11 cellular contexts compared by ENCODE assay signal in the genomic region with DNA sequence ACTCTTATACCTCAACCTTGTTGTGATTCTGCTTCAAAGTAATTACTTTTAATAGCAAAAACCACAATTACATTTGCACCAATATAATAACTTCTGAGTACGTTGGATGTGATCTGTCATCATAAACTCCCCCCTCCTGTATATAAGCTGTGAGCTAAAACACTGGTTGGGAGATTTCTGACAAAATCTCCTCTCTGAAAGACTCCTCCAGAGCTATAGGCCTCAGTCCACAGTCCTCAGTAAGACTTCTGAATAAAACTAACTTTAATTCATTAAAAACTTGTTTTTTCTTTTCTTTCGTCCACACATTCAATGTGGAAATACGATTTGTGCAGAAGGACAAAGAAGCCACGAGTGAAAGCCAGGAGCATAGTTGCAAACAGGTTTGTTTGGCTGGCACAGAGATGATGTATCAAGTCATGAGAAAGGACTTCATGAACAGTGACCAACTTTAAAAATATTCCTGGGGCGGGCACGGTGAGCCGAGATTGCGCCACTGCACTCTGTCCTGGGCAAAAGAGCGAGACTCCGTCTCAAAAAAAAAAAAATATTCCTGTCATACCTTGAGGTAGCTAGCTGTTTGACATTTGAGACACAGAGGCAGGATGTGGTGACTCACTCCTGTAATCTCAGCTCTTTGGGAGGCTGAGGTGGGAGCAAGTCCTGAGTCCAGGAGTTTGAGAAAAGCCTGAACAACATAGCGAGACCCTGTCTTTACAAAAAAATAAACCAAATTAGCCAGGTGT.
DNase-seq lines count a peak whose midpoint lies in the region; ATAC-seq and TF ChIP-seq lines count a peak whose summit lies in the region.
"Had no signal": no experiment of that assay in that cellular context is flagged by ENCODE, and none has a peak within 500 bp of the region (broad histone marks: within the 10 kb centered on the region; RNA-seq: fewer than 3 reads in every experiment).

No MANE protein-coding gene starts in this region.

- H3K27ac ChIP-seq in ACC112 (ENCODE audit: low read depth, low read length): peak overlapping the region; percentile 61
- H3K27ac ChIP-seq: pancreas had no signal

- TF ChIP-seq CTCF in HFFc6 (IDR thresholded peaks at IDR 0.05) (no peak), fibroblast of the aortic adventitia (IDR thresholded peaks at IDR 0.05; ENCODE audit: insufficient read depth, low read length) (no peak)

- DNase-seq in HFFc6 (peak; percentile 42), T-cell (no peak), fibroblast of the aortic adventitia (ENCODE audit: low read depth) (peak; percentile 38), left colon (no peak), SHP77 treated with DMSO at 0.1 percent for 48 hours (lab: John Stamatoyannopoulos, UW) (no peak)
- DNase-seq: NCI-H446, pancreas had no signal

- H3K36me3 Mint-ChIP-seq in HFFc6 (ENCODE audit: low read depth): 0 out of 2 replicates have a peak, but pooled peaks cover 9% of the 10 kb centered on the region
- H3K36me3 Mint-ChIP-seq in T-cell: no peaks in the 10 kb centered on the region
- H3K36me3 Mint-ChIP-seq: stimulated activated memory B cell treated with anti-CD40 and anti-IgM and Interleukin-4, amounts not matched to agents 10 μg/mL and 1 μg/mL and 100 μg/mL, for 72 hours had no signal

- no peaks in the 10 kb centered on the region for H3K36me3 ChIP-seq in ACC112 (ENCODE audit: insufficient read depth, low read length)
- H3K36me3 ChIP-seq: pancreas had no signal

- peak overlapping the region; percentile 15 for H2AFZ ChIP-seq in ACC112 (ENCODE audit: low read length, unreplicated experiment)

- ATAC-seq in T-cell (replicated peaks in 1 of 4): peak in 3 of 4 experiments; percentile 50 to 66 (median 59)
- no peak for ATAC-seq in left colon
- ATAC-seq in GM18858 (IDR thresholded peaks at IDR 0.05; ENCODE audit: unreplicated experiment): no peak
- ATAC-seq in GM18502 (IDR thresholded peaks at IDR 0.05; ENCODE audit: poor library complexity, unreplicated experiment): no peak
- ATAC-seq: pancreas; stimulated activated memory B cell treated with anti-CD40 and anti-IgM and Interleukin-4, amounts not matched to agents 10 μg/mL and 1 μg/mL and 100 μg/mL, for 72 hours had no signal

- H3K27me3 ChIP-seq in ACC112 (ENCODE audit: insufficient read depth, low read length): no peaks in the 10 kb centered on the region
- H3K27me3 ChIP-seq: pancreas had no signal

- H3K4me1 Mint-ChIP-seq in HFFc6 (ENCODE audit: low read depth) (peaks cover 39% of the 10 kb centered on the region), T-cell (peaks cover 0 to 3% (median under 1%) of the 10 kb centered on the region in 3 donors)

- peaks cover 9% of the 10 kb centered on the region for H3K4me1 ChIP-seq in ACC112 (ENCODE audit: control insufficient read depth, insufficient read depth, low read length, unreplicated experiment)
- H3K4me1 ChIP-seq: pancreas had no signal

- no peak overlapping the region; the same call in 1 of the 2 replicates for H3K4me3 Mint-ChIP-seq in HFFc6
- H3K4me3 Mint-ChIP-seq in T-cell: no peak overlapping the region
- H3K4me3 Mint-ChIP-seq: stimulated activated memory B cell treated with anti-CD40 and anti-IgM and Interleukin-4, amounts not matched to agents 10 μg/mL and 1 μg/mL and 100 μg/mL, for 72 hours had no signal

- POLR2A ChIA-PET in T-cell (lab: Charles Lee): interaction anchor here (0.7 kb wide), 2 partner anchors 9 to 941 kb away, joined by 3 read pairs; no protein-coding TSS in a partner anchor

- intact Hi-C loops in left colon (cut with DNase I, micrococcal nuclease): no loop called here

- CTCF ChIA-PET in T-cell (lab: Charles Lee): interaction anchor here in 1 of 2 donors (0.6 to 0.7 kb wide), 2 partner anchors 13 to 172 kb away, joined by 3 to 4 read pairs; no protein-coding TSS in a partner anchor

- H3K79me2 ChIP-seq in ACC112 (ENCODE audit: control insufficient read depth, insufficient read depth, low read length, unreplicated experiment): no peaks in the 10 kb centered on the region

- H3K27me3 Mint-ChIP-seq in HFFc6 (ENCODE audit: insufficient read depth) (peaks cover 3% of the 10 kb centered on the region; the same call in 1 of the 2 replicates), T-cell (no peaks in the 10 kb centered on the region)
- H3K27me3 Mint-ChIP-seq: stimulated activated memory B cell treated with anti-CD40 and anti-IgM and Interleukin-4, amounts not matched to agents 10 μg/mL and 1 μg/mL and 100 μg/mL, for 72 hours had no signal

- H3K27ac Mint-ChIP-seq in HFFc6 (peak overlapping the region; percentile 58), T-cell (no peak overlapping the region)
- H3K27ac Mint-ChIP-seq: stimulated activated memory B cell treated with anti-CD40 and anti-IgM and Interleukin-4, amounts not matched to agents 10 μg/mL and 1 μg/mL and 100 μg/mL, for 72 hours had no signal

- H3K4me3 ChIP-seq in ACC112 (ENCODE audit: low read depth, low read length) (no peak overlapping the region), fibroblast of the aortic adventitia (ENCODE audit: low read depth, low read length) (no peak overlapping the region)
- H3K4me3 ChIP-seq: pancreas had no signal

- H3K9me3 Mint-ChIP-seq in HFFc6 (no peaks in the 10 kb centered on the region), T-cell (no peaks in the 10 kb centered on the region)
- H3K9me3 Mint-ChIP-seq: stimulated activated memory B cell treated with anti-CD40 and anti-IgM and Interleukin-4, amounts not matched to agents 10 μg/mL and 1 μg/mL and 100 μg/mL, for 72 hours had no signal

Comparison
In these comparisons a context has a peak if more than half of its experiments do, and no peak if none do; other contexts are left out.
1. DNase-seq: peak in HFFc6 (single experiment) and fibroblast of the aortic adventitia (single experiment); none in T-cell (0 of 34), left colon (0 of 2) and SHP77 treated with DMSO at 0.1 percent for 48 hours (single experiment).
2. ATAC-seq: peak in T-cell (3 of 4); none in left colon (single experiment), GM18858 (single experiment) and GM18502 (single experiment).